Comparison of ENCODE assay signal across 8 cellular contexts in the genomic region with DNA sequence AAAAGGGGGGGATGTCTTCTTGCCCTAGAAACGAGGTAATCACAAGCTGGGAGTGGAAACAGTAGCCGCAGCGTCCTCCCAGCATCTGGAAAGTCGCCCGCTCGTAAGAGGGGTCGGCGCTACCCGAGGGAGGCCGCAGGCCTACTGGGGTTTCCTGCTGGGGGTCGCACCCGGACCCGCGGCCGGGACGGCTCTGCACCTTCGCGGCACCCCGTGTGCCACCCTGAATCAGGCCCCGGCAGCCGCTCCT. TPM values are rescaled to one million over a fixed set of nuclear protein-coding genes. Genes with fewer than 3 reads are reported as not detected.
DNase-seq lines count a peak whose midpoint lies in the region; ATAC-seq lines count a peak whose summit lies in the region.

No MANE protein-coding gene starts in this region.

- no peak for DNase-seq in Right ventricle myocardium superior
- no peak for DNase-seq in Right ventricle myocardium inferior (ENCODE audit: missing footprints)
- DNase-seq in activated T-helper 2 cell treated with anti-CD3 and anti-CD28 coated beads, Interferon-gamma antibody, Interleukin-2, Interleukin-4, amounts not matched to agents 10 μg/mL and 5 μg/mL and 100 μg/mL, durations not matched to agents 14 hours and 24 hours and 36 hours (ENCODE audit: low spot score), result no peak
- DNase-seq in occipital lobe (lab: John Stamatoyannopoulos, UW), result no peak

- H3K4me3 ChIP-seq in iPS-11a (ENCODE audit: low read depth, low read length) (peak overlapping the region; percentile 86), stomach smooth muscle (ENCODE audit: low read length in 2 of 2) (peak overlapping the region; percentile 66 to 93)

- H3K27ac Mint-ChIP-seq in activated T-helper 2 cell treated with anti-CD3 and anti-CD28 coated beads, Interferon-gamma antibody, Interleukin-2, Interleukin-4, amounts not matched to agents 10 μg/mL and 5 μg/mL and 100 μg/mL, durations not matched to agents 14 hours and 24 hours and 36 hours, result peak overlapping the region; percentile 97

- peak; percentile 0 for ATAC-seq in Right ventricle myocardium superior (ENCODE audit: poor library complexity)
- ATAC-seq in Right ventricle myocardium inferior, result no peak
- ATAC-seq in GM21529 (IDR thresholded peaks at IDR 0.05; ENCODE audit: unreplicated experiment), result no peak
- no peak for ATAC-seq in HG02798 (IDR thresholded peaks at IDR 0.05; ENCODE audit: poor library complexity, unreplicated experiment)

- H3K4me3 Mint-ChIP-seq in activated T-helper 2 cell treated with anti-CD3 and anti-CD28 coated beads, Interferon-gamma antibody, Interleukin-2, Interleukin-4, amounts not matched to agents 10 μg/mL and 5 μg/mL and 100 μg/mL, durations not matched to agents 14 hours and 24 hours and 36 hours (ENCODE audit: low read depth), result peak overlapping the region; percentile 95

- peaks cover 21% of the 10 kb centered on the region for H3K4me1 ChIP-seq in stomach smooth muscle (ENCODE audit: control insufficient read depth, insufficient read depth, low read length)

- H3K27me3 Mint-ChIP-seq in activated T-helper 2 cell treated with anti-CD3 and anti-CD28 coated beads, Interferon-gamma antibody, Interleukin-2, Interleukin-4, amounts not matched to agents 10 μg/mL and 5 μg/mL and 100 μg/mL, durations not matched to agents 14 hours and 24 hours and 36 hours (ENCODE audit: low read depth), result no peaks in the 10 kb centered on the region

- H3K9me3 ChIP-seq in stomach smooth muscle (ENCODE audit: control insufficient read depth in 2 of 2, low read length in 2 of 2), result no peaks in the 10 kb centered on the region

- peaks cover 51% of the 10 kb centered on the region for H3K4me1 Mint-ChIP-seq in activated T-helper 2 cell treated with anti-CD3 and anti-CD28 coated beads, Interferon-gamma antibody, Interleukin-2, Interleukin-4, amounts not matched to agents 10 μg/mL and 5 μg/mL and 100 μg/mL, durations not matched to agents 14 hours and 24 hours and 36 hours (ENCODE audit: low read depth)

- no peaks in the 10 kb centered on the region for H3K9me3 Mint-ChIP-seq in activated T-helper 2 cell treated with anti-CD3 and anti-CD28 coated beads, Interferon-gamma antibody, Interleukin-2, Interleukin-4, amounts not matched to agents 10 μg/mL and 5 μg/mL and 100 μg/mL, durations not matched to agents 14 hours and 24 hours and 36 hours

- peak overlapping the region; percentile 93 to 96 for H3K9ac ChIP-seq in stomach smooth muscle (ENCODE audit: low read length in 2 of 2)

- intact Hi-C loops in Right ventricle myocardium superior (cut with DNase I), result no loop called here
- intact Hi-C loops in Right ventricle myocardium inferior (cut with DNase I), result loop anchor here (10.0 kb wide), 1 partner anchor 158 kb away; no protein-coding TSS in a partner anchor
- intact Hi-C loops in activated T-helper 2 cell treated with anti-CD3 and anti-CD28 coated beads, Interferon-gamma antibody, Interleukin-2, Interleukin-4, amounts not matched to agents 10 μg/mL and 5 μg/mL and 100 μg/mL, durations not matched to agents 14 hours and 24 hours and 36 hours (cut with micrococcal nuclease), result loop anchor here (1.0 to 10.0 kb wide), 7 partner anchors 8 to 1028 kb away; a partner anchor contains a TSS

- no peaks in the 10 kb centered on the region for H3K36me3 ChIP-seq in stomach smooth muscle (ENCODE audit: control insufficient read depth in 2 of 2, insufficient read depth in 2 of 2, low read length in 2 of 2)

- peaks cover 58% of the 10 kb centered on the region for H3K36me3 Mint-ChIP-seq in activated T-helper 2 cell treated with anti-CD3 and anti-CD28 coated beads, Interferon-gamma antibody, Interleukin-2, Interleukin-4, amounts not matched to agents 10 μg/mL and 5 μg/mL and 100 μg/mL, durations not matched to agents 14 hours and 24 hours and 36 hours (ENCODE audit: low read depth)

- peak overlapping the region; percentile 99 for H3K27ac ChIP-seq in stomach smooth muscle (ENCODE audit: low read length)

- H3K27me3 ChIP-seq in stomach smooth muscle (ENCODE audit: control insufficient read depth in 1 of 2, insufficient read depth in 2 of 2, low read length in 2 of 2), result no peaks in the 10 kb centered on the region

RNA-seq across cellular contexts. Expression of a gene that starts 0.5 kb away (rescaled TPM):
- total RNA-seq in Right ventricle myocardium superior (15.2 TPM), Right ventricle myocardium inferior (17.6 TPM), occipital lobe (17.2 TPM)
- 24.7 and 24.9 TPM in 2 replicates for total RNA-seq in activated T-helper 2 cell treated with anti-CD3 and anti-CD28 coated beads, Interferon-gamma antibody, Interleukin-2, Interleukin-4, amounts not matched to agents 10 μg/mL and 5 μg/mL and 100 μg/mL, durations not matched to agents 14 hours and 24 hours and 36 hours

RNA-seq across cellular contexts. Expression of a gene that starts 1.5 kb away (rescaled TPM):
- total RNA-seq in Right ventricle myocardium superior (21.5 TPM), Right ventricle myocardium inferior (22.3 TPM), occipital lobe (47.6 TPM)
- total RNA-seq in activated T-helper 2 cell treated with anti-CD3 and anti-CD28 coated beads, Interferon-gamma antibody, Interleukin-2, Interleukin-4, amounts not matched to agents 10 μg/mL and 5 μg/mL and 100 μg/mL, durations not matched to agents 14 hours and 24 hours and 36 hours, result 51.1 and 52.8 TPM in 2 replicates

RNA-seq across cellular contexts. Expression of a gene that starts 37.4 kb away (rescaled TPM):
- total RNA-seq in Right ventricle myocardium superior (14.1 TPM), Right ventricle myocardium inferior (15.2 TPM), occipital lobe (7.6 TPM)
- 6.6 and 7.1 TPM in 2 replicates for total RNA-seq in activated T-helper 2 cell treated with anti-CD3 and anti-CD28 coated beads, Interferon-gamma antibody, Interleukin-2, Interleukin-4, amounts not matched to agents 10 μg/mL and 5 μg/mL and 100 μg/mL, durations not matched to agents 14 hours and 24 hours and 36 hours

RNA-seq across cellular contexts. Expression of a gene that starts 37.8 kb away (rescaled TPM):
- total RNA-seq in Right ventricle myocardium superior (0.16 TPM), Right ventricle myocardium inferior (0.16 TPM), occipital lobe (31.7 TPM)
- total RNA-seq in activated T-helper 2 cell treated with anti-CD3 and anti-CD28 coated beads, Interferon-gamma antibody, Interleukin-2, Interleukin-4, amounts not matched to agents 10 μg/mL and 5 μg/mL and 100 μg/mL, durations not matched to agents 14 hours and 24 hours and 36 hours, result 2.3 and 2.5 TPM in 2 replicates

RNA-seq across cellular contexts. Expression of a gene that starts 46.7 kb away (rescaled TPM):
- total RNA-seq in Right ventricle myocardium superior (0.19 TPM), Right ventricle myocardium inferior (not detected), occipital lobe (1.4 TPM)
- total RNA-seq in activated T-helper 2 cell treated with anti-CD3 and anti-CD28 coated beads, Interferon-gamma antibody, Interleukin-2, Interleukin-4, amounts not matched to agents 10 μg/mL and 5 μg/mL and 100 μg/mL, durations not matched to agents 14 hours and 24 hours and 36 hours, result not detected in 2 replicates
